In genomic region chr6:163956571-163957407, GRCh38 we compare ENCODE assay signal across 8 cellular contexts.
DNase-seq lines count a peak whose midpoint lies in the region; ATAC-seq and TF ChIP-seq lines count a peak whose summit lies in the region.

No MANE protein-coding gene starts in this region.

- H3K27me3 ChIP-seq in OCI-LY1 (ENCODE audit: insufficient read depth, low read length) (no peaks in the 10 kb centered on the region), esophagus squamous epithelium (no peaks in the 10 kb centered on the region), stomach (no peaks in the 10 kb centered on the region)

- H3K4me1 ChIP-seq in OCI-LY1 (ENCODE audit: insufficient read depth, low read length, severe bottlenecking) (peaks cover 14% of the 10 kb centered on the region), esophagus squamous epithelium (peaks cover 0 to 10% (median 0%) of the 10 kb centered on the region in 3 donors), stomach (peaks cover 0 to 4% (median 0%) of the 10 kb centered on the region in 4 donors)

- no peaks in the 10 kb centered on the region for H3K9me3 ChIP-seq in OCI-LY1 (ENCODE audit: low read length)
- no peaks in the 10 kb centered on the region for H3K9me3 ChIP-seq in esophagus squamous epithelium
- no peaks in the 10 kb centered on the region for H3K9me3 ChIP-seq in stomach

- H3K79me2 ChIP-seq in OCI-LY1 (ENCODE audit: insufficient read depth, low read length): no peaks in the 10 kb centered on the region

- no peaks in the 10 kb centered on the region for H3K9me3 Mint-ChIP-seq in natural killer cell treated with Interleukin-12 subunit alpha and Interleukin-12 subunit beta and Interleukin-15 and Interleukin-18, amount 100 ng/mL, for 72 hours

- no peak for TF ChIP-seq EP300 in stomach (IDR thresholded peaks at IDR 0.05)

- H2AFZ ChIP-seq in OCI-LY1 (ENCODE audit: low read length): no peak overlapping the region

- no peak for TF ChIP-seq POLR2A in esophagus squamous epithelium (IDR thresholded peaks at IDR 0.05)
- TF ChIP-seq POLR2A in stomach (IDR thresholded peaks at IDR 0.05): no peak

- no peak overlapping the region for H3K9ac ChIP-seq in OCI-LY1 (ENCODE audit: low read length)

- H3K36me3 Mint-ChIP-seq in natural killer cell treated with Interleukin-12 subunit alpha and Interleukin-12 subunit beta and Interleukin-15 and Interleukin-18, amount 100 ng/mL, for 72 hours: no peaks in the 10 kb centered on the region

- H3K9me2 ChIP-seq in OCI-LY1 (ENCODE audit: low read depth, low read length): no peaks in the 10 kb centered on the region

- TF ChIP-seq CTCF in OCI-LY1 (IDR thresholded peaks at IDR 0.05; ENCODE audit: low read length) (peak; percentile 96), esophagus squamous epithelium (IDR thresholded peaks at IDR 0.05) (peak; percentile 22 to 94 (median 90)), stomach (IDR thresholded peaks at IDR 0.05) (peak in 5 of 7 experiments; percentile 70 to 93 (median 86))

- in situ Hi-C loops in Caki2 (cut with HindIII; ENCODE audit: low pct_unique_long_range_greater_than_20kb, low sequenced_read_pairs): no loop called here

- WGBS in esophagus squamous epithelium, 2 donors: 16 to 17% methylated on average over 12 of the region's 12 CpGs
- 16 to 27% (median 18%) methylated on average over 12 of the region's 12 CpGs for WGBS in stomach, 5 donors

- no peak overlapping the region for H3K4me3 Mint-ChIP-seq in natural killer cell treated with Interleukin-12 subunit alpha and Interleukin-12 subunit beta and Interleukin-15 and Interleukin-18, amount 100 ng/mL, for 72 hours

- H3K27me3 Mint-ChIP-seq in natural killer cell treated with Interleukin-12 subunit alpha and Interleukin-12 subunit beta and Interleukin-15 and Interleukin-18, amount 100 ng/mL, for 72 hours: peaks cover 23 to 38% of the 10 kb centered on the region in 2 donors

- no peaks in the 10 kb centered on the region for H3K36me3 ChIP-seq in OCI-LY1 (ENCODE audit: insufficient read depth, low read length)
- H3K36me3 ChIP-seq in esophagus squamous epithelium: no peaks in the 10 kb centered on the region
- H3K36me3 ChIP-seq in stomach: no peaks in the 10 kb centered on the region

- no peaks in the 10 kb centered on the region for H4K20me1 ChIP-seq in OCI-LY1 (ENCODE audit: insufficient read depth, low read length)

- DNase-seq in Caki2 (ENCODE audit: low read depth) (peak; percentile 50), esophagus squamous epithelium (lab: John Stamatoyannopoulos, UW) (peak; percentile 18), stomach (peak; percentile 78)
- DNase-seq in activated CD8-positive, alpha-beta memory T cell treated with anti-CD3 and anti-CD28 coated beads, Interleukin-2, amount 50 U/mL, for 24 hours (ENCODE audit: extremely low read depth): peak; percentile 13
- DNase-seq in natural killer cell treated with Interleukin-12 subunit alpha and Interleukin-12 subunit beta and Interleukin-15 and Interleukin-18, amount 100 ng/mL, for 72 hours (ENCODE audit: low spot score): peak; percentile 85

- H3K4me2 ChIP-seq in OCI-LY1 (ENCODE audit: low read length): no peak overlapping the region

- no peaks in the 10 kb centered on the region for H3F3A ChIP-seq in OCI-LY1 (ENCODE audit: insufficient read depth, low read length)

- no peak overlapping the region for H3K27ac Mint-ChIP-seq in natural killer cell treated with Interleukin-12 subunit alpha and Interleukin-12 subunit beta and Interleukin-15 and Interleukin-18, amount 100 ng/mL, for 72 hours

- intact Hi-C loops in esophagus squamous epithelium (cut with DNase I) (loop anchor here (10.0 kb wide), 1 partner anchor 522 kb away; no protein-coding TSS in a partner anchor), stomach (cut with DNase I; ENCODE audit: low total_unique reads) (loop anchor here (10.0 kb wide), 2 partner anchors 532 to 772 kb away; no protein-coding TSS in a partner anchor)

- H3K4me3 ChIP-seq in OCI-LY1 (ENCODE audit: low read depth, low read length, poor library complexity, severe bottlenecking) (no peak overlapping the region), esophagus squamous epithelium (no peak overlapping the region), stomach (no peak overlapping the region)

- ATAC-seq in GM19455 (IDR thresholded peaks at IDR 0.05; ENCODE audit: unreplicated experiment) (peak; percentile 95), HG03520 (IDR thresholded peaks at IDR 0.05; ENCODE audit: unreplicated experiment) (peak; percentile 99)
- ATAC-seq in natural killer cell treated with Interleukin-12 subunit alpha and Interleukin-12 subunit beta and Interleukin-15 and Interleukin-18, amount 100 ng/mL, for 72 hours: peak; percentile 81 to 86

- H3K4me1 Mint-ChIP-seq in natural killer cell treated with Interleukin-12 subunit alpha and Interleukin-12 subunit beta and Interleukin-15 and Interleukin-18, amount 100 ng/mL, for 72 hours (ENCODE audit: low read depth in 2 of 2): peaks cover 0 to 9% of the 10 kb centered on the region in 2 donors

- H3K27ac ChIP-seq in OCI-LY1 (ENCODE audit: low read depth, low read length, poor library complexity, severe bottlenecking) (no peak overlapping the region), esophagus squamous epithelium (no peak overlapping the region), stomach (no peak overlapping the region)

Comparison
In these comparisons a context has a peak if more than half of its experiments do, and no peak if none do; other contexts are left out.
1. DNase-seq: peak in every context shown above with its lines; median percentile 85 in natural killer cell treated with Interleukin-12 subunit alpha and Interleukin-12 subunit beta and Interleukin-15 and Interleukin-18, amount 100 ng/mL, for 72 hours; 78 in stomach; 50 in Caki2; 18 in esophagus squamous epithelium; 13 in activated CD8-positive, alpha-beta memory T cell treated with anti-CD3 and anti-CD28 coated beads, Interleukin-2, amount 50 U/mL, for 24 hours.